ENCODE assay signal across 9 cellular contexts in genomic region chr3:46488735-46489361, GRCh38. TPM values are rescaled to one million over a fixed set of nuclear protein-coding genes. Genes with fewer than 3 reads are reported as not detected.
DNase-seq lines count a peak whose midpoint lies in the region; ATAC-seq, FAIRE-seq and TF ChIP-seq lines count a peak whose summit lies in the region.
"Had no signal": no experiment of that assay in that cellular context is flagged by ENCODE, and none has a peak within 500 bp of the region (broad histone marks: within the 10 kb centered on the region; RNA-seq: fewer than 3 reads in every experiment).

No MANE protein-coding gene starts in this region.

- ATAC-seq in CD4-positive, CD25-positive, alpha-beta regulatory T cell (ENCODE audit: low read depth in 2 of 2): peak; percentile 97 to 99
- ATAC-seq in GM19455 (IDR thresholded peaks at IDR 0.05; ENCODE audit: unreplicated experiment): peak; percentile 91
- ATAC-seq in HG03565 (IDR thresholded peaks at IDR 0.05; ENCODE audit: unreplicated experiment): peak; percentile 86

- peak; percentile 79 to 93 (median 87) for DNase-seq in CD4-positive, CD25-positive, alpha-beta regulatory T cell
- DNase-seq in NOMO-1 (lab: John Stamatoyannopoulos, UW; ENCODE audit: unreplicated experiment in 2 of 2) (peak; percentile 88 to 90), H1 (ENCODE audit: low read depth in 1 of 2, low spot score in 2 of 2) (peak; percentile 92 to 98), mesenteric fat pad (ENCODE audit: low spot score) (peak; percentile 94)
- DNase-seq in activated CD8-positive, alpha-beta memory T cell treated with anti-CD3 and anti-CD28 coated beads for 4 hours (ENCODE audit: low read depth in 2 of 2): peak; percentile 83 to 86
- DNase-seq in stimulated activated CD8-positive, alpha-beta memory T cell treated with anti-CD3 and anti-CD28 coated beads, Interleukin-15, amount 100 ng/mL, for 48 hours (ENCODE audit: low read depth in 2 of 2): peak; percentile 81 to 84

- 24% methylated on average over 26 of the region's 26 CpGs; no CpG with 5 or more reads in 1 of the 2 experiments for WGBS in H1 (ENCODE audit: extremely low coverage in 1 of 2, insufficient coverage in 1 of 2, insufficient read length in 1 of 2, insufficient replicate concordance in 2 of 2, low coverage in 1 of 2, low lambda C conversion rate in 2 of 2, missing lambda C conversion rate in 1 of 2), 2 experiments

- H3K23ac ChIP-seq in H1 (ENCODE audit: insufficient read length): no peak overlapping the region

- peaks cover 6 to 15% (median 8%) of the 10 kb centered on the region in 4 donors for H3K4me1 Mint-ChIP-seq in CD4-positive, CD25-positive, alpha-beta regulatory T cell

- no peaks in the 10 kb centered on the region for H4K20me1 ChIP-seq in H1 (replicated peaks in 1 of 2; ENCODE audit: control insufficient read depth in 1 of 2, insufficient read depth in 2 of 2, low read length in 2 of 2)

- H3K56ac ChIP-seq in H1 (replicated peaks; ENCODE audit: insufficient read length, low read depth, low read length): no peak overlapping the region

- H3K27ac Mint-ChIP-seq in CD4-positive, CD25-positive, alpha-beta regulatory T cell: peak overlapping the region in 1 of 3 donors; percentile 61

- no peaks in the 10 kb centered on the region for H3K9me3 ChIP-seq in CD4-positive, CD25-positive, alpha-beta regulatory T cell (ENCODE audit: control insufficient read depth in 2 of 2, low read length in 2 of 2)
- peaks cover 0 to 5% of the 10 kb centered on the region in 2 experiments; a peak in 2 of 4 replicates for H3K9me3 ChIP-seq in H1 (ENCODE audit: insufficient read depth in 2 of 2, low read depth in 1 of 2, low read length in 1 of 2)

- peaks cover 4% of the 10 kb centered on the region for H3K27me3 Mint-ChIP-seq in CD4-positive, CD25-positive, alpha-beta regulatory T cell

- peak overlapping the region; percentile 6 for H2BK15ac ChIP-seq in H1 (ENCODE audit: low read length)

- H2BK5ac ChIP-seq in H1 (ENCODE audit: low read depth, low read length): peak overlapping the region; percentile 55; the same call in 1 of the 2 replicates

- peak; percentile 100 for TF ChIP-seq CTCF in H1 (IDR thresholded peaks at IDR 0.05; ENCODE audit: control extremely low read depth in 1 of 3, insufficient read depth in 1 of 3, low read depth in 1 of 3, low read length in 3 of 3)

- peak overlapping the region; percentile 20 for H4K91ac ChIP-seq in H1 (replicated peaks; ENCODE audit: insufficient read length, low read length)

- TF ChIP-seq EP300 in H1 (IDR thresholded peaks at IDR 0.05; ENCODE audit: borderline replicate concordance in 1 of 2, low read depth in 2 of 2, low read length in 2 of 2): peak; percentile 10 to 47; a peak in 2 of 3 replicates

- peaks cover 9% of the 10 kb centered on the region for H3K4me1 ChIP-seq in CD4-positive, CD25-positive, alpha-beta regulatory T cell (ENCODE audit: control insufficient read depth, insufficient read depth, low read length, poor library complexity, severe bottlenecking)
- H3K4me1 ChIP-seq in H1 (replicated peaks in 1 of 4; ENCODE audit: control insufficient read depth in 3 of 4, insufficient read depth in 4 of 4, low read length in 3 of 4): peaks cover 4 to 8% (median 6%) of the 10 kb centered on the region in 4 experiments; a peak in 6 of 7 replicates

- H3K27me3 ChIP-seq in CD4-positive, CD25-positive, alpha-beta regulatory T cell (ENCODE audit: control insufficient read depth, insufficient read depth, low read length): peaks cover 2% of the 10 kb centered on the region
- no peaks in the 10 kb centered on the region; a peak in 2 of 7 replicates for H3K27me3 ChIP-seq in H1 (replicated peaks in 1 of 4; ENCODE audit: control insufficient read depth in 3 of 4, extremely low read depth in 1 of 4, insufficient read depth in 3 of 4, low read length in 3 of 4)

- H2BK20ac ChIP-seq in H1 (ENCODE audit: low read length): peak overlapping the region; percentile 4; the same call in 1 of the 2 replicates

- no peaks in the 10 kb centered on the region for H3K79me2 ChIP-seq in H1 (ENCODE audit: control insufficient read depth in 1 of 2, insufficient read depth in 2 of 2, low read length in 2 of 2)

- H3K14ac ChIP-seq in H1 (ENCODE audit: insufficient read length): no peak overlapping the region

- peak overlapping the region; percentile 26 for H3K4me3 ChIP-seq in CD4-positive, CD25-positive, alpha-beta regulatory T cell (ENCODE audit: low read depth, low read length)
- H3K4me3 ChIP-seq in H1 (ENCODE audit: extremely low read depth in 1 of 4, insufficient read depth in 2 of 4, low read depth in 3 of 4, low read length in 4 of 4): no peak overlapping the region

- no peaks in the 10 kb centered on the region for H3K36me3 ChIP-seq in CD4-positive, CD25-positive, alpha-beta regulatory T cell (ENCODE audit: control insufficient read depth, insufficient read depth, low read length)
- H3K36me3 ChIP-seq in H1 (ENCODE audit: control insufficient read depth in 2 of 4, insufficient read depth in 4 of 4, low read length in 3 of 4): no peaks in the 10 kb centered on the region

- H3K4me2 ChIP-seq in H1 (ENCODE audit: insufficient read depth in 1 of 2, low read depth in 2 of 2, low read length in 2 of 2): peak overlapping the region in 1 of 2 experiments; percentile 35; a peak in 2 of 4 replicates

- POLR2A ChIA-PET in H1 (lab: Charles Lee; ENCODE audit: partially characterized antibody): interaction anchor here (0.9 to 4.0 kb wide), 14 partner anchors 10 to 204 kb away, joined by 3 to 49 read pairs (median 4); partner anchors contain the start of gene ALS2CL

- peak overlapping the region; percentile 76; the same call in 1 of the 2 replicates for H4K8ac ChIP-seq in H1 (ENCODE audit: extremely low read depth, insufficient read depth, low read length)

- no peak overlapping the region for H3K4ac ChIP-seq in H1 (replicated peaks; ENCODE audit: insufficient read length, low read depth, low read length)

- peak overlapping the region; percentile 18 for H4K5ac ChIP-seq in H1 (ENCODE audit: insufficient read length, low read depth, low read length)

- no peaks in the 10 kb centered on the region for H3K9me3 Mint-ChIP-seq in CD4-positive, CD25-positive, alpha-beta regulatory T cell

- H2AK5ac ChIP-seq in H1 (ENCODE audit: low read depth, low read length): no peak overlapping the region

- no peak overlapping the region; a peak in 1 of 7 replicates for H3K9ac ChIP-seq in H1 (replicated peaks in 1 of 4; ENCODE audit: extremely low read depth in 1 of 4, low read depth in 3 of 4, low read length in 3 of 4)

- no peak overlapping the region; the same call in 1 of the 2 replicates for H2AFZ ChIP-seq in H1 (ENCODE audit: low read length)

- CTCF ChIA-PET in H1 (lab: Charles Lee; ENCODE audit: partially characterized antibody): interaction anchor here (0.6 to 5.7 kb wide), 77 partner anchors 9 to 1279 kb away, joined by 3 to 82 read pairs (median 6); partner anchors contain the start of genes ALS2CL, LTF, PRSS50 and RTP3

- peak overlapping the region; percentile 52 for H3K18ac ChIP-seq in H1 (ENCODE audit: extremely low read depth, low read length)

- no peak overlapping the region for H3K27ac ChIP-seq in CD4-positive, CD25-positive, alpha-beta regulatory T cell (ENCODE audit: insufficient read depth, low read length, poor library complexity, severe bottlenecking)
- no peak overlapping the region for H3K27ac ChIP-seq in H1 (ENCODE audit: low read depth, low read length)

- no peaks in the 10 kb centered on the region for H3K23me2 ChIP-seq in H1 (ENCODE audit: low read depth, low read length)

- no peak overlapping the region for H2BK120ac ChIP-seq in H1 (replicated peaks; ENCODE audit: low read depth, low read length)

- peak; percentile 99 to 100 for TF ChIP-seq RAD21 in H1 (IDR thresholded peaks at IDR 0.05 in 1 of 2, conservative IDR thresholded peaks at IDR 0.05 in 1 of 2; ENCODE audit: low read depth in 2 of 2, low read length in 2 of 2)

- peak overlapping the region; percentile 61; the same call in 1 of the 2 replicates for H2BK12ac ChIP-seq in H1 (ENCODE audit: low read depth, low read length)

- TF ChIP-seq POLR2A in H1 (IDR thresholded peaks at IDR 0.05; ENCODE audit: control extremely low read depth in 1 of 2, low read depth in 2 of 2, low read length in 2 of 2): no peak

- H3K36me3 Mint-ChIP-seq in CD4-positive, CD25-positive, alpha-beta regulatory T cell: no peaks in the 10 kb centered on the region

- peak overlapping the region in 3 of 4 donors; percentile 43 to 77 (median 73) for H3K4me3 Mint-ChIP-seq in CD4-positive, CD25-positive, alpha-beta regulatory T cell

- no peaks in the 10 kb centered on the region for H3K79me1 ChIP-seq in H1 (ENCODE audit: low read depth, low read length)

- FAIRE-seq in H1 (lab: Jason Lieb, UNC): peak; percentile 97

RNA-seq across cellular contexts. Expression of gene RTP3, which starts 8.9 kb away (rescaled TPM):
- total RNA-seq in CD4-positive, CD25-positive, alpha-beta regulatory T cell: not detected
- not detected for polyA plus RNA-seq in CD4-positive, CD25-positive, alpha-beta regulatory T cell
- total RNA-seq in H1 (2021; fragmentation: NEBNext Ultra II Directional; extraction: Animal tissue kit (Norgen Biotek cat#: 25700)): 0.33 TPM in 1 of 2 replicates, not detected in the other
- 0.06 and 0.08 TPM in 2 replicates for polyA plus RNA-seq in H1 (2011; rRNA removed)
- polyA plus RNA-seq in H1 (2011; cell fraction: cytosol; rRNA removed): 0.05 TPM
- polyA plus RNA-seq in H1 (2011; cell fraction: nucleus; rRNA removed): not detected
- polyA plus RNA-seq in H1 (2012, experiment 1 of 2): 0.13 to 0.17 TPM (median 0.13 TPM) in 3 of 4 replicates, not detected in the other
- 0.13 TPM for polyA plus RNA-seq in H1 (2012, experiment 2 of 2)
- polyA plus RNA-seq in H1 (2013, experiment 1 of 2): 0.10 TPM
- polyA plus RNA-seq in H1 (2013, experiment 2 of 2): not detected
- not detected in 2 replicates for polyA minus RNA-seq in H1 (2011; rRNA and poly(A)+ RNA removed)
- polyA minus RNA-seq in H1 (2011; cell fraction: cytosol; rRNA and poly(A)+ RNA removed): not detected
- not detected for polyA minus RNA-seq in H1 (2011; cell fraction: nucleus; rRNA and poly(A)+ RNA removed)
- total RNA-seq in mesenteric fat pad: not detected
- polyA plus RNA-seq: adipose tissue had no signal

RNA-seq across cellular contexts. Expression of gene LTF, which starts 24.1 kb away (rescaled TPM):
- total RNA-seq in CD4-positive, CD25-positive, alpha-beta regulatory T cell: not detected
- polyA plus RNA-seq in CD4-positive, CD25-positive, alpha-beta regulatory T cell: not detected
- 0.80 and 0.99 TPM in 2 replicates for total RNA-seq in H1 (2021; fragmentation: NEBNext Ultra II Directional; extraction: Animal tissue kit (Norgen Biotek cat#: 25700))
- 0.23 and 0.36 TPM in 2 replicates for polyA plus RNA-seq in H1 (2011; rRNA removed)
- polyA plus RNA-seq in H1 (2011; cell fraction: cytosol; rRNA removed): 0.36 TPM
- 0.76 TPM for polyA plus RNA-seq in H1 (2011; cell fraction: nucleus; rRNA removed)
- 0.41 to 0.60 TPM (median 0.47 TPM) in 4 replicates for polyA plus RNA-seq in H1 (2012, experiment 1 of 2)
- 0.66 TPM for polyA plus RNA-seq in H1 (2012, experiment 2 of 2)
- 0.55 TPM for polyA plus RNA-seq in H1 (2013, experiment 1 of 2)
- polyA plus RNA-seq in H1 (2013, experiment 2 of 2): 0.50 TPM
- 0.28 and 0.93 TPM in 2 replicates for polyA minus RNA-seq in H1 (2011; rRNA and poly(A)+ RNA removed)
- polyA minus RNA-seq in H1 (2011; cell fraction: cytosol; rRNA and poly(A)+ RNA removed): 1.7 TPM
- not detected for polyA minus RNA-seq in H1 (2011; cell fraction: nucleus; rRNA and poly(A)+ RNA removed)
- total RNA-seq in mesenteric fat pad: 4.3 TPM
